In genomic region chr15:70271422-70272088, GRCh38 we compare ENCODE assay signal across 8 cellular contexts.
DNase-seq lines count a peak whose midpoint lies in the region; ATAC-seq and TF ChIP-seq lines count a peak whose summit lies in the region.

No MANE protein-coding gene starts in this region.

- no peaks in the 10 kb centered on the region for H3K9me3 ChIP-seq in naive thymus-derived CD4-positive, alpha-beta T cell (ENCODE audit: control insufficient read depth in 2 of 3, low read length in 3 of 3)

- H3K4me3 Mint-ChIP-seq in naive thymus-derived CD4-positive, alpha-beta T cell: peak overlapping the region in 2 of 10 donors; percentile 28 to 51

- no peaks in the 10 kb centered on the region for H3K36me3 ChIP-seq in naive thymus-derived CD4-positive, alpha-beta T cell (ENCODE audit: control insufficient read depth in 2 of 3, insufficient read depth in 3 of 3, low read length in 3 of 3)

- intact Hi-C loops in naive thymus-derived CD4-positive, alpha-beta T cell (cut with micrococcal nuclease): no loop called here

- H3K4me3 ChIP-seq in NB4 (ENCODE audit: low read depth, low read length) (no peak overlapping the region), cardiac fibroblast (replicated peaks in 1 of 2; ENCODE audit: low read depth in 2 of 2, low read length in 2 of 2) (no peak overlapping the region)
- H3K4me3 ChIP-seq in naive thymus-derived CD4-positive, alpha-beta T cell (ENCODE audit: low read length): no peak overlapping the region

- no peaks in the 10 kb centered on the region for H3K36me3 Mint-ChIP-seq in naive thymus-derived CD4-positive, alpha-beta T cell

- H3K4me1 Mint-ChIP-seq in naive thymus-derived CD4-positive, alpha-beta T cell: peaks cover 13 to 42% (median 22%) of the 10 kb centered on the region in 7 donors

- H3K27ac ChIP-seq in naive thymus-derived CD4-positive, alpha-beta T cell (ENCODE audit: low read depth, low read length): no peak overlapping the region

- no peak for TF ChIP-seq CTCF in NB4 (IDR thresholded peaks at IDR 0.05; ENCODE audit: low read depth, low read length)
- no peak for TF ChIP-seq CTCF in cardiac fibroblast (IDR thresholded peaks at IDR 0.05; ENCODE audit: low read depth, low read length)
- no peak for TF ChIP-seq CTCF in GM13976 (IDR thresholded peaks at IDR 0.05; ENCODE audit: borderline replicate concordance, control extremely low read depth, extremely low read depth, insufficient read depth, missing control alignments)

- H3K9me3 Mint-ChIP-seq in naive thymus-derived CD4-positive, alpha-beta T cell: peaks cover 0 to 2% (median 0%) of the 10 kb centered on the region in 11 donors

- in situ Hi-C loops in GM13976 (cut with MboI; ENCODE audit: low sequenced_read_pairs, unreplicated experiment): no loop called here

- TF ChIP-seq POLR2A in NB4 (IDR thresholded peaks at IDR 0.05; ENCODE audit: extremely low read depth, insufficient read length): no peak

- peak; percentile 54 for ATAC-seq in naive thymus-derived CD4-positive, alpha-beta T cell

- peaks cover 0 to 38% (median 0%) of the 10 kb centered on the region in 5 donors for H3K27me3 Mint-ChIP-seq in naive thymus-derived CD4-positive, alpha-beta T cell

- H3K27me3 ChIP-seq in naive thymus-derived CD4-positive, alpha-beta T cell (ENCODE audit: control insufficient read depth in 2 of 2, insufficient read depth in 2 of 2, low read length in 2 of 2): no peaks in the 10 kb centered on the region

- H3K27ac Mint-ChIP-seq in naive thymus-derived CD4-positive, alpha-beta T cell: no peak overlapping the region

- H3K4me1 ChIP-seq in naive thymus-derived CD4-positive, alpha-beta T cell (ENCODE audit: control insufficient read depth in 2 of 2, insufficient read depth in 2 of 2, low read length in 2 of 2): peaks cover 8 to 10% of the 10 kb centered on the region in 2 donors

- DNase-seq in DMS53 treated with DMSO at 0.1 percent for 48 hours (lab: John Stamatoyannopoulos, UW; ENCODE audit: unreplicated experiment): peak; percentile 77
- DNase-seq in NB4 (ENCODE audit: low read depth): peak; percentile 94
- DNase-seq in cardiac fibroblast (ENCODE audit: low read depth in 2 of 2): peak; percentile 96 to 97
- DNase-seq in naive thymus-derived CD4-positive, alpha-beta T cell: no peak
- DNase-seq in GM13976 (ENCODE audit: low spot score): no peak
- no peak for DNase-seq in OCI-M2 (lab: John Stamatoyannopoulos, UW; ENCODE audit: unreplicated experiment)
- no peak for DNase-seq in cerebellar nuclear complex (lab: John Stamatoyannopoulos, UW)
- no peak for DNase-seq in NCI-H1930 (lab: John Stamatoyannopoulos, UW)

- POLR2A ChIA-PET in naive thymus-derived CD4-positive, alpha-beta T cell (lab: Charles Lee): interaction anchor here (1.3 kb wide), 1 partner anchor 10 kb away, joined by 3 read pairs; no protein-coding TSS in a partner anchor

- CTCF ChIA-PET in naive thymus-derived CD4-positive, alpha-beta T cell (lab: Charles Lee): no interaction called here

Comparison
In these comparisons a context has a peak if more than half of its experiments do, and no peak if none do; other contexts are left out.
1. DNase-seq: peak in DMS53 treated with DMSO at 0.1 percent for 48 hours (single experiment), NB4 (single experiment) and cardiac fibroblast (2 of 2); none in naive thymus-derived CD4-positive, alpha-beta T cell (0 of 9), GM13976 (single experiment), OCI-M2 (single experiment), cerebellar nuclear complex (0 of 2) and NCI-H1930 (0 of 2).